Comparison of ENCODE assay signal across 10 cellular contexts in the genomic region with DNA sequence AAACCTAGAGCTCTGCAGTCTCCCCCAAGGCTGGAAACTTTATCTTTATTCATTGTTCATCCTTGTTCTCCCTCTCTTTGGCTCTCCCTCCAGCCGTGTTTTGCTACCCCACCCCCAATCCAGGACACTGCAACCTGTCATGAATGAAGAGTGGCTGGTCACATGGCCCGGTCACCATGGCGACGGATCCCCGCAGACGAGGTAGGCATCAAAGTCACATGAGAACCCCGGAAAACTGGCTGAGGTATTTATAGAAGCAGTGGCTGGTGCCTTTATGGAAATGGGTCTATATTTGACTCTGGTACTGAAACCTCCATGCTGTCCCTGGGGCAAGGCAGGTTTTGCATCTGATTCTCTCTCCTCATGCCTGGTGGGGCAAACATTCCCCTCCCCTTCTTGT. TPM values are rescaled to one million over a fixed set of nuclear protein-coding genes. Genes with fewer than 3 reads are reported as not detected.
A peak's percentile ranks its signal among the peaks of the same experiment; 100 is the strongest.
DNase-seq lines count a peak whose midpoint lies in the region; ATAC-seq and TF ChIP-seq lines count a peak whose summit lies in the region.
"Had no signal": no experiment of that assay in that cellular context is flagged by ENCODE, and none has a peak within 500 bp of the region (broad histone marks: within the 10 kb centered on the region; RNA-seq: fewer than 3 reads in every experiment).

No MANE protein-coding gene starts in this region.

- peaks cover 17% of the 10 kb centered on the region for H3K4me1 Mint-ChIP-seq in T-helper 17 cell
- peaks cover 13% of the 10 kb centered on the region for H3K4me1 Mint-ChIP-seq in mesothelial cell of epicardium

- peaks cover 20% of the 10 kb centered on the region for H3K27me3 ChIP-seq in brain microvascular endothelial cell (replicated peaks)

- H3K36me3 Mint-ChIP-seq in T-helper 17 cell (ENCODE audit: low read depth) (peaks cover 3% of the 10 kb centered on the region), mesothelial cell of epicardium (no peaks in the 10 kb centered on the region)

- in situ Hi-C loops in brain microvascular endothelial cell (cut with HindIII; ENCODE audit: low pct_ligation_motif_present, low sequenced_read_pairs) = no loop called here

- peaks cover 4% of the 10 kb centered on the region for H3K9me3 Mint-ChIP-seq in mesothelial cell of epicardium

- no peak for TF ChIP-seq CTCF in mesothelial cell of epicardium (IDR thresholded peaks at IDR 0.05; ENCODE audit: unreplicated experiment)
- TF ChIP-seq CTCF in brain microvascular endothelial cell (IDR thresholded peaks at IDR 0.05; ENCODE audit: low read depth, low read length, missing control alignments) = no peak

- no peaks in the 10 kb centered on the region for H3K36me3 ChIP-seq in brain microvascular endothelial cell (replicated peaks)

- no peak overlapping the region for H3K27ac ChIP-seq in brain microvascular endothelial cell

- H3K9me3 ChIP-seq in T-helper 17 cell (ENCODE audit: control insufficient read depth, low read length, poor library complexity, severe bottlenecking) = no peaks in the 10 kb centered on the region

- no peak overlapping the region for H3K4me3 ChIP-seq in brain microvascular endothelial cell (ENCODE audit: low read depth, low read length)

- ATAC-seq in T-helper 17 cell = peak; percentile 58

- peaks cover 80% of the 10 kb centered on the region for H3K27me3 Mint-ChIP-seq in T-helper 17 cell
- peaks cover 13% of the 10 kb centered on the region for H3K27me3 Mint-ChIP-seq in mesothelial cell of epicardium (ENCODE audit: low read depth)

- H3K4me3 Mint-ChIP-seq in T-helper 17 cell (no peak overlapping the region), mesothelial cell of epicardium (no peak overlapping the region)

- DNase-seq in COLO668 (lab: John Stamatoyannopoulos, UW; ENCODE audit: unreplicated experiment) (peak; percentile 99), NCI-H1417 (lab: John Stamatoyannopoulos, UW) (peak; percentile 92 to 98 (median 97)), T-helper 17 cell (no peak), iPS-NIHi7 (ENCODE audit: extremely low spot score) (peak; percentile 78), mucosa of gallbladder (ENCODE audit: low spot score) (no peak), mesothelial cell of epicardium (ENCODE audit: low spot score in 2 of 2, unreplicated experiment in 2 of 2) (no peak), brain microvascular endothelial cell (no peak), HPDE6-E6E7 (ENCODE audit: extremely low spot score) (no peak)

- H3K27ac Mint-ChIP-seq in T-helper 17 cell (no peak overlapping the region), mesothelial cell of epicardium (no peak overlapping the region)

RNA-seq across cellular contexts. Expression of gene SLC6A17, which starts 13.4 kb away (rescaled TPM):
- not detected for total RNA-seq in T-helper 17 cell
- total RNA-seq in mucosa of gallbladder = 0.35 TPM
- total RNA-seq in mesothelial cell of epicardium = 1.4 to 1.6 TPM (median 1.6 TPM) in 3 replicates

RNA-seq across cellular contexts. Expression of gene UBL4B, which starts 24.7 kb away (rescaled TPM):
- total RNA-seq in T-helper 17 cell = not detected
- total RNA-seq in mucosa of gallbladder = not detected
- total RNA-seq in mesothelial cell of epicardium = 10.2 to 11.7 TPM (median 10.7 TPM) in 3 replicates
- total RNA-seq: Daoy, mononuclear cell had no signal

Comparison
In these comparisons a context has a peak if more than half of its experiments do, and no peak if none do; other contexts are left out.
1. DNase-seq: peak in COLO668 (single experiment), NCI-H1417 (3 of 3) and iPS-NIHi7 (single experiment); none in T-helper 17 cell (0 of 3), mucosa of gallbladder (single experiment), mesothelial cell of epicardium (0 of 2), brain microvascular endothelial cell (single experiment) and HPDE6-E6E7 (single experiment).
2. RNA of gene UBL4B, which starts 24.7 kb away (total RNA-seq): 10.2 to 11.7 TPM in mesothelial cell of epicardium; not detected in T-helper 17 cell and not detected in mucosa of gallbladder (single experiment); every median in the first group is over 10 times any median in the second.